Comparison of ENCODE assay signal across 11 cellular contexts in genomic region chr15:82122754-82123400, GRCh38.
DNase-seq lines count a peak whose midpoint lies in the region; ATAC-seq and TF ChIP-seq lines count a peak whose summit lies in the region.
"Had no signal": no experiment of that assay in that cellular context is flagged by ENCODE, and none has a peak within 500 bp of the region (broad histone marks: within the 10 kb centered on the region; RNA-seq: fewer than 3 reads in every experiment).

No MANE protein-coding gene starts in this region.

- peak overlapping the region; percentile 65 for H3K27ac ChIP-seq in fibroblast of lung (ENCODE audit: insufficient read depth, low read length)

- H3K36me3 ChIP-seq in fibroblast of lung (ENCODE audit: control insufficient read depth, insufficient read depth, low read length) = no peaks in the 10 kb centered on the region

- no peak overlapping the region for H3K4me3 ChIP-seq in fibroblast of lung (replicated peaks in 1 of 4; ENCODE audit: control extremely low read depth in 1 of 4, insufficient read depth in 1 of 4, low read depth in 3 of 4, low read length in 4 of 4)
- no peak overlapping the region for H3K4me3 ChIP-seq in retinal pigment epithelial cell (ENCODE audit: low read length)

- H3K79me2 ChIP-seq in fibroblast of lung (ENCODE audit: control insufficient read depth, insufficient read depth, low read length) = no peaks in the 10 kb centered on the region

- H2AFZ ChIP-seq in fibroblast of lung (ENCODE audit: low read length) = no peak overlapping the region

- TF ChIP-seq CTCF in fibroblast of lung (conservative IDR thresholded peaks at IDR 0.05 in 1 of 2, IDR thresholded peaks at IDR 0.05 in 1 of 2; ENCODE audit: low read depth in 1 of 2, low read length in 2 of 2) = no peak
- no peak for TF ChIP-seq CTCF in retinal pigment epithelial cell (conservative IDR thresholded peaks at IDR 0.05; ENCODE audit: low read depth, low read length)

- H3K27me3 ChIP-seq in fibroblast of lung (ENCODE audit: control insufficient read depth, insufficient read depth, low read length) = no peaks in the 10 kb centered on the region

- no peak for ATAC-seq in HG02852 (IDR thresholded peaks at IDR 0.05; ENCODE audit: unreplicated experiment)

- peak overlapping the region; percentile 25 for H3K4me2 ChIP-seq in fibroblast of lung (ENCODE audit: extremely low read depth, insufficient read depth, low read length)

- H3K9ac ChIP-seq in fibroblast of lung (ENCODE audit: insufficient read depth, low read length) = no peak overlapping the region

- no peaks in the 10 kb centered on the region for H3K9me3 ChIP-seq in fibroblast of lung (ENCODE audit: control insufficient read depth, insufficient read depth, low read depth, low read length)

- H3K4me1 ChIP-seq in fibroblast of lung (ENCODE audit: control insufficient read depth, extremely low read depth, insufficient read depth, low read length) = peaks cover 9% of the 10 kb centered on the region

- DNase-seq in Daoy (ENCODE audit: low read depth) (peak; percentile 95), RKO (ENCODE audit: low spot score) (peak; percentile 52), fibroblast of lung (ENCODE audit: low read depth in 2 of 2) (peak; percentile 98 to 99), retinal pigment epithelial cell (ENCODE audit: low read depth) (peak; percentile 93), NCI-H1092 (lab: John Stamatoyannopoulos, UW) (no peak), NCI-H748 treated with DMSO at 0.1 percent for 48 hours (lab: John Stamatoyannopoulos, UW) (no peak), 8988T (no peak)
- DNase-seq: activated B cell treated with CpG ODN at 0.5 μM for 24 hours; activated naive CD4-positive, alpha-beta T cell treated with anti-CD3 and anti-CD28 coated beads, Interleukin-2, amount 50 U/mL, for 16 hours; glutamatergic neuron had no signal

- H4K20me1 ChIP-seq in fibroblast of lung (ENCODE audit: control insufficient read depth, extremely low read depth, insufficient read depth, low read length) = no peaks in the 10 kb centered on the region

Comparison
In these comparisons a context has a peak if more than half of its experiments do, and no peak if none do; other contexts are left out.
1. DNase-seq: peak in Daoy (single experiment), RKO (single experiment), fibroblast of lung (2 of 2) and retinal pigment epithelial cell (single experiment); none in NCI-H1092 (single experiment), NCI-H748 treated with DMSO at 0.1 percent for 48 hours (single experiment) and 8988T (single experiment).